In genomic region chr15:60648928-60649679, GRCh38 we compare ENCODE assay signal across 12 cellular contexts.
DNase-seq lines count a peak whose midpoint lies in the region; ATAC-seq and TF ChIP-seq lines count a peak whose summit lies in the region.
"Had no signal": no experiment of that assay in that cellular context is flagged by ENCODE, and none has a peak within 500 bp of the region (broad histone marks: within the 10 kb centered on the region; RNA-seq: fewer than 3 reads in every experiment).

No MANE protein-coding gene starts in this region.

- peak overlapping the region; percentile 67 for H3K4me3 ChIP-seq in CD4-positive, CD25-positive, alpha-beta regulatory T cell (ENCODE audit: low read depth, low read length)
- H3K4me3 ChIP-seq in SJCRH30: no peak overlapping the region

- peak overlapping the region; percentile 59 for H3K27ac ChIP-seq in CD4-positive, CD25-positive, alpha-beta regulatory T cell (ENCODE audit: insufficient read depth, low read length, poor library complexity, severe bottlenecking)
- H3K27ac ChIP-seq in SJCRH30: no peak overlapping the region

- H3K9me3 ChIP-seq in CD4-positive, CD25-positive, alpha-beta regulatory T cell (ENCODE audit: control insufficient read depth in 2 of 2, low read length in 2 of 2): no peaks in the 10 kb centered on the region
- H3K9me3 ChIP-seq in SJCRH30 (replicated peaks): no peaks in the 10 kb centered on the region

- no peaks in the 10 kb centered on the region for H3K27me3 ChIP-seq in CD4-positive, CD25-positive, alpha-beta regulatory T cell (ENCODE audit: control insufficient read depth, insufficient read depth, low read length)
- no peaks in the 10 kb centered on the region for H3K27me3 ChIP-seq in SJCRH30

- no peaks in the 10 kb centered on the region for H3K27me3 Mint-ChIP-seq in CD4-positive, CD25-positive, alpha-beta regulatory T cell

- H3K4me1 ChIP-seq in CD4-positive, CD25-positive, alpha-beta regulatory T cell (ENCODE audit: control insufficient read depth, insufficient read depth, low read length, poor library complexity, severe bottlenecking): peaks cover 16% of the 10 kb centered on the region
- peaks cover 52% of the 10 kb centered on the region for H3K4me1 ChIP-seq in SJCRH30

- no peak for DNase-seq in CD4-positive, CD25-positive, alpha-beta regulatory T cell
- DNase-seq in GM13977 (ENCODE audit: low spot score) (peak; percentile 12), SJCRH30 (peak; percentile 59 to 85), kidney tubule cell (ENCODE audit: low spot score) (peak; percentile 6), NCI-H2227 treated with DMSO at 0.1 percent for 48 hours (lab: John Stamatoyannopoulos, UW) (no peak), H4 (ENCODE audit: low spot score) (no peak)
- DNase-seq: NCI-H2081 treated with DMSO at 0.1 percent for 48 hours; stimulated activated CD4-positive, alpha-beta T cell treated with anti-CD3 and anti-CD28 coated beads, Interleukin-2, amount 100 ng/mL, for 48 hours; T1000 had no signal

- peaks cover 6% of the 10 kb centered on the region for H3K36me3 Mint-ChIP-seq in CD4-positive, CD25-positive, alpha-beta regulatory T cell

- no peaks in the 10 kb centered on the region for H3K9me3 Mint-ChIP-seq in CD4-positive, CD25-positive, alpha-beta regulatory T cell

- peak overlapping the region in 1 of 4 donors; percentile 25 for H3K4me3 Mint-ChIP-seq in CD4-positive, CD25-positive, alpha-beta regulatory T cell

- peaks cover 13 to 29% (median 23%) of the 10 kb centered on the region in 4 donors for H3K4me1 Mint-ChIP-seq in CD4-positive, CD25-positive, alpha-beta regulatory T cell

- no peak for ATAC-seq in CD4-positive, CD25-positive, alpha-beta regulatory T cell (ENCODE audit: low read depth in 2 of 2)
- no peak for ATAC-seq in GM21529 (IDR thresholded peaks at IDR 0.05; ENCODE audit: unreplicated experiment)
- ATAC-seq in HG03045 (IDR thresholded peaks at IDR 0.05; ENCODE audit: unreplicated experiment): no peak
- ATAC-seq: Panc1 had no signal

- in situ Hi-C loops in GM13977 (cut with MboI; ENCODE audit: low pct_unique_long_range_greater_than_20kb, low sequenced_read_pairs, unreplicated experiment): no loop called here

- H3K27ac Mint-ChIP-seq in CD4-positive, CD25-positive, alpha-beta regulatory T cell: peak overlapping the region; percentile 50 to 87 (median 87)

- H3K36me3 ChIP-seq in CD4-positive, CD25-positive, alpha-beta regulatory T cell (ENCODE audit: control insufficient read depth, insufficient read depth, low read length): no peaks in the 10 kb centered on the region
- no peaks in the 10 kb centered on the region for H3K36me3 ChIP-seq in SJCRH30

- no peak for TF ChIP-seq CTCF in GM13977 (IDR thresholded peaks at IDR 0.05; ENCODE audit: extremely low read depth, insufficient read depth, missing control alignments)

Comparison
In these comparisons a context has a peak if more than half of its experiments do, and no peak if none do; other contexts are left out.
1. DNase-seq: peak in GM13977 (single experiment), SJCRH30 (2 of 2) and kidney tubule cell (single experiment); none in CD4-positive, CD25-positive, alpha-beta regulatory T cell (0 of 3), NCI-H2227 treated with DMSO at 0.1 percent for 48 hours (single experiment) and H4 (single experiment).